Comparison of ENCODE assay signal across 1 cellular context in genomic region chr17:17344507-17345293, GRCh38.
TF ChIP-seq lines count a peak whose summit lies in the region.

No MANE protein-coding gene starts in this region.

TF ChIP-seq in HepG2, 621 proteins besides CTCF, POLR2A, EP300 and RAD21 (continued from another document and continues in another):
- TF ChIP-seq HNF4G (IDR thresholded peaks at IDR 0.05; ENCODE audit: borderline replicate concordance, low read depth, low read length) = no peak
- TF ChIP-seq HNF4G (CRISPR knock-in tag; IDR thresholded peaks at IDR 0.05; ENCODE audit: borderline replicate concordance, low read depth) = 0 out of 2 replicates have a peak, but pooled peaks have one; percentile 35
- TF ChIP-seq ATF2 (CRISPR knock-in tag; IDR thresholded peaks at IDR 0.05) = peak; percentile 20; the same call in 1 of the 2 replicates
- no peak for TF ChIP-seq SNAPC5 (CRISPR knock-in tag; IDR thresholded peaks at IDR 0.05; ENCODE audit: borderline replicate concordance)
- TF ChIP-seq FOXP4 (CRISPR knock-in tag; IDR thresholded peaks at IDR 0.05) = no peak
- TF ChIP-seq ZFX (CRISPR knock-in tag; IDR thresholded peaks at IDR 0.05; ENCODE audit: low read depth) = 0 out of 2 replicates have a peak, but pooled peaks have one; percentile 42
- no peak for TF ChIP-seq SAFB2 (CRISPR knock-in tag; IDR thresholded peaks at IDR 0.05; ENCODE audit: borderline replicate concordance, low read depth)
- TF ChIP-seq TP53 (CRISPR knock-in tag; conservative IDR thresholded peaks at IDR 0.05) = no peak
- TF ChIP-seq NR0B2 (CRISPR knock-in tag; IDR thresholded peaks at IDR 0.05) = no peak
- 0 out of 2 replicates have a peak, but pooled peaks have one; percentile 39 for TF ChIP-seq KDM2A (CRISPR knock-in tag; IDR thresholded peaks at IDR 0.05; ENCODE audit: borderline replicate concordance, low read depth)
- TF ChIP-seq RARA (CRISPR knock-in tag; IDR thresholded peaks at IDR 0.05) = peak; percentile 64
- no peak for TF ChIP-seq ZNF383 (CRISPR knock-in tag; IDR thresholded peaks at IDR 0.05; ENCODE audit: borderline replicate concordance)
- TF ChIP-seq ZNF496 (CRISPR knock-in tag; IDR thresholded peaks at IDR 0.05; ENCODE audit: insufficient replicate concordance) = no peak
- TF ChIP-seq CCAR2 (optimal IDR thresholded peaks at IDR 0.05; ENCODE audit: low read depth, low read length) = no peak
- TF ChIP-seq ZNF138 (CRISPR knock-in tag; IDR thresholded peaks at IDR 0.05; ENCODE audit: low read depth) = no peak
- no peak for TF ChIP-seq TBP (CRISPR knock-in tag; IDR thresholded peaks at IDR 0.05)
- no peak for TF ChIP-seq ZBTB1 (CRISPR knock-in tag; IDR thresholded peaks at IDR 0.05; ENCODE audit: borderline replicate concordance)
- no peak for TF ChIP-seq SMARCE1 (IDR thresholded peaks at IDR 0.05; ENCODE audit: borderline replicate concordance)
- no peak for TF ChIP-seq ZHX2 (IDR thresholded peaks at IDR 0.05; ENCODE audit: low read depth)
- TF ChIP-seq ZHX2 (CRISPR knock-in tag; IDR thresholded peaks at IDR 0.05; ENCODE audit: borderline replicate concordance) = no peak
- TF ChIP-seq MTF1 (CRISPR knock-in tag; IDR thresholded peaks at IDR 0.05) = no peak
- no peak for TF ChIP-seq ZNF674 (CRISPR knock-in tag; IDR thresholded peaks at IDR 0.05; ENCODE audit: low read depth)
- TF ChIP-seq MTA1 (CRISPR knock-in tag; IDR thresholded peaks at IDR 0.05; ENCODE audit: borderline replicate concordance) = no peak
- TF ChIP-seq HNRNPH1 (optimal IDR thresholded peaks at IDR 0.05; ENCODE audit: low read depth, low read length) = no peak
- peak; percentile 27; the same call in 1 of the 2 replicates for TF ChIP-seq FOXA3 (CRISPR knock-in tag; IDR thresholded peaks at IDR 0.05)
- no peak for TF ChIP-seq ZNF547 (CRISPR knock-in tag; IDR thresholded peaks at IDR 0.05)
- TF ChIP-seq ZFP82 (CRISPR knock-in tag; IDR thresholded peaks at IDR 0.05; ENCODE audit: borderline replicate concordance) = 0 out of 2 replicates have a peak, but pooled peaks have one; percentile 19
- TF ChIP-seq IRX3 (CRISPR knock-in tag; IDR thresholded peaks at IDR 0.05; ENCODE audit: borderline replicate concordance, low read depth) = no peak
- TF ChIP-seq REXO4 (CRISPR knock-in tag; IDR thresholded peaks at IDR 0.05; ENCODE audit: borderline replicate concordance) = no peak
- no peak for TF ChIP-seq SCMH1 (CRISPR knock-in tag; IDR thresholded peaks at IDR 0.05; ENCODE audit: borderline replicate concordance)
- no peak for TF ChIP-seq SP1 (IDR thresholded peaks at IDR 0.05)
- TF ChIP-seq SP1 (CRISPR knock-in tag; IDR thresholded peaks at IDR 0.05) = no peak
- TF ChIP-seq ZNF331 (CRISPR knock-in tag; IDR thresholded peaks at IDR 0.05) = no peak
- peak; percentile 76; the same call in 1 of the 2 replicates for TF ChIP-seq ZKSCAN8 (CRISPR knock-in tag; IDR thresholded peaks at IDR 0.05; ENCODE audit: borderline replicate concordance)
- TF ChIP-seq TEF (CRISPR knock-in tag; IDR thresholded peaks at IDR 0.05) = no peak
- no peak for TF ChIP-seq ZNF234 (CRISPR knock-in tag; conservative IDR thresholded peaks at IDR 0.05)
- TF ChIP-seq HHEX (CRISPR knock-in tag; IDR thresholded peaks at IDR 0.05) = no peak
- peak; percentile 27; the same call in 1 of the 2 replicates for TF ChIP-seq HNF1B (CRISPR knock-in tag; IDR thresholded peaks at IDR 0.05)
- no peak for TF ChIP-seq CBX2 (IDR thresholded peaks at IDR 0.05; ENCODE audit: low read depth, low read length)
- no peak for TF ChIP-seq CBX2 (CRISPR knock-in tag; IDR thresholded peaks at IDR 0.05; ENCODE audit: low read depth)
- no peak for TF ChIP-seq ETV6 (CRISPR knock-in tag; conservative IDR thresholded peaks at IDR 0.05)
- TF ChIP-seq HOXA9 (CRISPR knock-in tag; IDR thresholded peaks at IDR 0.05; ENCODE audit: borderline replicate concordance) = no peak
- TF ChIP-seq ZNF580 (CRISPR knock-in tag; IDR thresholded peaks at IDR 0.05; ENCODE audit: borderline replicate concordance, low read depth) = no peak
- TF ChIP-seq ZSCAN31 (CRISPR knock-in tag; IDR thresholded peaks at IDR 0.05; ENCODE audit: low read depth) = no peak; the same call in 1 of the 2 replicates
- no peak for TF ChIP-seq POLR2G (IDR thresholded peaks at IDR 0.05; ENCODE audit: low read depth, low read length)
- peak; percentile 61 for TF ChIP-seq KAT8 (CRISPR knock-in tag; IDR thresholded peaks at IDR 0.05)
- no peak for TF ChIP-seq SIN3B (IDR thresholded peaks at IDR 0.05; ENCODE audit: low read length)
- TF ChIP-seq CEBPG (CRISPR knock-in tag; IDR thresholded peaks at IDR 0.05) = peak; percentile 10; the same call in 1 of the 2 replicates
- TF ChIP-seq ZNF567 (CRISPR knock-in tag; IDR thresholded peaks at IDR 0.05; ENCODE audit: borderline replicate concordance) = no peak
- TF ChIP-seq ZNF569 (CRISPR knock-in tag; IDR thresholded peaks at IDR 0.05; ENCODE audit: borderline replicate concordance) = no peak
- 0 out of 2 replicates have a peak, but pooled peaks have one; percentile 12 for TF ChIP-seq ZBTB38 (CRISPR knock-in tag; IDR thresholded peaks at IDR 0.05)
- TF ChIP-seq NR1H2 (CRISPR knock-in tag; IDR thresholded peaks at IDR 0.05; ENCODE audit: borderline replicate concordance, low read depth) = no peak
- no peak for TF ChIP-seq ZEB1 (IDR thresholded peaks at IDR 0.05; ENCODE audit: insufficient replicate concordance, low read depth)
- peak; percentile 85 for TF ChIP-seq MLX (CRISPR knock-in tag; IDR thresholded peaks at IDR 0.05)
- TF ChIP-seq ZNF546 (CRISPR knock-in tag; conservative IDR thresholded peaks at IDR 0.05) = no peak
- TF ChIP-seq SUZ12 (IDR thresholded peaks at IDR 0.05; ENCODE audit: low read depth, low read length) = no peak
- no peak for TF ChIP-seq ZNF513 (CRISPR knock-in tag; conservative IDR thresholded peaks at IDR 0.05)
- TF ChIP-seq TOPORS (CRISPR knock-in tag; IDR thresholded peaks at IDR 0.05) = no peak
- TF ChIP-seq NBN (conservative IDR thresholded peaks at IDR 0.05) = no peak
- peak; percentile 80; the same call in 1 of the 2 replicates for TF ChIP-seq KLF6 (CRISPR knock-in tag; IDR thresholded peaks at IDR 0.05)
- no peak for TF ChIP-seq U2AF2 (IDR thresholded peaks at IDR 0.05; ENCODE audit: low read depth, low read length)
- no peak for TF ChIP-seq ZNF329 (CRISPR knock-in tag; IDR thresholded peaks at IDR 0.05; ENCODE audit: low read depth)
- TF ChIP-seq ZNF614 (CRISPR knock-in tag; IDR thresholded peaks at IDR 0.05; ENCODE audit: borderline replicate concordance) = no peak
